Comparison of ENCODE assay signal across 29 cellular contexts in the genomic region with DNA sequence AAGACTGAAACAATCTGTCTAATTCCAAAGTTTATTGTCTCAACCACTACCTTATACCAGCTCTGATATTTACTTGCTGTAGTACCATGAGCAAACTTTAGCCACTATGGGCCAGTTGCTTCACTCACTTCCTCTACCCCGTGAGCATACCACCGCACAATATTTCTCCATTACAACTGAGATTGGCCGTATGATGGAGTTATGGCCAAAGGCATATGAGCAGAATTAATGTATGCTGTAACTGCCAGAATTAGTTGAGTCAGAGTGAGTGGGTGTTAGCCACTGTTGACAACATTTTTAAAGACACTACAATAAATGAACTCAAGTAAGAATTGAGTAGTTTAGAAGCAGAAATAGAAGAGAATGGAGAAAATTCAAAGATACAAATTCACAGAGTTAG.
"Had no signal": no experiment of that assay in that cellular context is flagged by ENCODE, and none has a peak within 500 bp of the region (broad histone marks: within the 10 kb centered on the region; RNA-seq: fewer than 3 reads in every experiment).

No MANE protein-coding gene starts in this region.

- H3K27me3 ChIP-seq: ascending aorta, brain microvascular endothelial cell, gastrocnemius medialis, pancreas, sigmoid colon, uterus had no signal

- DNase-seq: activated CD4-positive, alpha-beta memory T cell treated with anti-CD3 and anti-CD28 coated beads for 36 hours; activated CD4-positive, alpha-beta T cell treated with anti-CD3 and anti-CD28 coated beads, Interleukin-2, amount 10 ng/mL, durations not matched to agents 24 days and 14 days; activated CD4-positive, CD25-positive, alpha-beta regulatory T cell treated with anti-CD3 and anti-CD28 coated beads, Interleukin-2, amount 50 U/mL, for 72 hours; activated CD8-positive, alpha-beta memory T cell treated with anti-CD3 and anti-CD28 coated beads, Interleukin-2, amount 50 U/mL, for 4 hours; activated gamma-delta T cell; activated naive CD4-positive, alpha-beta T cell treated with anti-CD3 and anti-CD28 coated beads, Interleukin-2, amount 10 ng/mL, durations not matched to agents 7 days and 5 days; activated naive CD8-positive, alpha-beta T cell treated with anti-CD3 and anti-CD28 coated beads, Interleukin-2, amount 10 ng/mL, durations not matched to agents 7 days and 5 days; activated T-cell treated with anti-CD3 and anti-CD28 coated beads, Interleukin-2, amount 50 U/mL, for 1 hour; brain microvascular endothelial cell; central memory CD4-positive, alpha-beta T cell; gastrocnemius medialis; glutamatergic neuron; islet precursor cell; left cardiac atrium; left ventricle myocardium superior; naive B cell; pancreas; sigmoid colon; stimulated activated CD4-positive, alpha-beta T cell treated with anti-CD3 and anti-CD28 coated beads, Interleukin-1b, Interleukin-23, amount 100 ng/mL, for 48 hours; stimulated activated CD4-positive, alpha-beta T cell treated with anti-CD3 and anti-CD28 coated beads, Interleukin-4, amount 100 ng/mL, for 4 hours; stimulated activated CD8-positive, alpha-beta memory T cell treated with anti-CD3 and anti-CD28 coated beads, Interleukin-4, amount 100 ng/mL, for 48 hours; stimulated activated naive CD8-positive, alpha-beta T cell treated with anti-CD3 and anti-CD28 coated beads, Interleukin-15, amount 100 ng/mL, for 72 hours; substantia nigra; T-helper 17 cell; T1000; uterus had no signal

- H3K9me3 ChIP-seq: ascending aorta, gastrocnemius medialis, pancreas, prostate gland, sigmoid colon, uterus had no signal

- H3K4me2 ChIP-seq: smooth muscle cell had no signal

- H3K4me3 ChIP-seq: ascending aorta, gastrocnemius medialis, pancreas, prostate gland, sigmoid colon, smooth muscle cell, uterus had no signal

- H3K4me1 ChIP-seq: ascending aorta, gastrocnemius medialis, pancreas, prostate gland, sigmoid colon, uterus had no signal

- H3K27ac ChIP-seq: ascending aorta, brain microvascular endothelial cell, gastrocnemius medialis, pancreas, prostate gland, sigmoid colon, uterus had no signal

- H3K36me3 ChIP-seq: ascending aorta, brain microvascular endothelial cell, gastrocnemius medialis, pancreas, prostate gland, sigmoid colon, uterus had no signal
